ENCODE assay signal across 14 cellular contexts in genomic region chr12:53754633-53755261, GRCh38. TPM values are rescaled to one million over a fixed set of nuclear protein-coding genes. Genes with fewer than 3 reads are reported as not detected.
DNase-seq lines count a peak whose midpoint lies in the region; ATAC-seq and TF ChIP-seq lines count a peak whose summit lies in the region.
"Had no signal": no experiment of that assay in that cellular context is flagged by ENCODE, and none has a peak within 500 bp of the region (broad histone marks: within the 10 kb centered on the region; RNA-seq: fewer than 3 reads in every experiment).

No MANE protein-coding gene starts in this region.

- H3K27me3 ChIP-seq in BLaER1, result peaks cover 95% of the 10 kb centered on the region
- H3K27me3 ChIP-seq in adipocyte (replicated peaks; ENCODE audit: control insufficient read depth, insufficient read depth, low read length), result peaks cover 60% of the 10 kb centered on the region
- peaks cover 27 to 77% of the 10 kb centered on the region in 2 donors for H3K27me3 ChIP-seq in left lung
- peaks cover 0 to 16% of the 10 kb centered on the region in 2 donors for H3K27me3 ChIP-seq in Peyer's patch

- no peaks in the 10 kb centered on the region for H3K9me3 ChIP-seq in BLaER1
- no peaks in the 10 kb centered on the region for H3K9me3 ChIP-seq in adipocyte (ENCODE audit: control insufficient read depth, low read length)
- H3K9me3 ChIP-seq in left lung, result no peaks in the 10 kb centered on the region
- H3K9me3 ChIP-seq in Peyer's patch, result no peaks in the 10 kb centered on the region
- H3K9me3 ChIP-seq: neutrophil had no signal

- no peak for TF ChIP-seq CTCF in left lung (IDR thresholded peaks at IDR 0.05)
- no peak for TF ChIP-seq CTCF in Peyer's patch (IDR thresholded peaks at IDR 0.05)

- H3K27ac ChIP-seq in BLaER1 (no peak overlapping the region), left lung (no peak overlapping the region), Peyer's patch (peak overlapping the region in 1 of 4 donors; percentile 84)
- H3K27ac ChIP-seq: neutrophil had no signal

- peak; percentile 48 for DNase-seq in KBM-7
- peak; percentile 54 for DNase-seq in adipocyte (ENCODE audit: low read depth)
- no peak for DNase-seq in left lung
- no peak for DNase-seq in stimulated activated naive CD8-positive, alpha-beta T cell treated with anti-CD3 and anti-CD28 coated beads, Interleukin-15, Interleukin-2, amounts not matched to agents 100 U/mL and 50 U/mL, for 24 hours
- no peak for DNase-seq in HK-2 (ENCODE audit: unreplicated experiment)
- DNase-seq in Peyer's patch, result no peak
- DNase-seq in hepatic stellate cell (ENCODE audit: low spot score), result no peak
- DNase-seq: activated B cell treated with CpG ODN at 0.5 μM for 24 hours; activated T-cell treated with anti-CD3 and anti-CD28 coated beads, Interleukin-2, amount 50 U/mL, for 24 hours; Right ventricle myocardium superior had no signal

- peak overlapping the region; percentile 69 for H3K4me2 ChIP-seq in BLaER1

- intact Hi-C loops in left lung (cut with DNase I), result no loop called here

- TF ChIP-seq POLR2A in Peyer's patch (IDR thresholded peaks at IDR 0.05), result no peak

- ATAC-seq in left lung, result peak; percentile 9
- ATAC-seq in stimulated activated naive CD8-positive, alpha-beta T cell treated with anti-CD3 and anti-CD28 coated beads, Interleukin-15, Interleukin-2, amounts not matched to agents 100 U/mL and 50 U/mL, for 24 hours, result no peak

- H4K20me1 ChIP-seq in BLaER1, result no peaks in the 10 kb centered on the region; the same call in 1 of the 2 replicates

- H3K4me1 ChIP-seq in BLaER1, result peaks cover 66% of the 10 kb centered on the region
- peaks cover 21% of the 10 kb centered on the region for H3K4me1 ChIP-seq in adipocyte (ENCODE audit: control insufficient read depth, insufficient read depth, low read length)
- peaks cover 17 to 32% of the 10 kb centered on the region in 2 donors for H3K4me1 ChIP-seq in left lung
- H3K4me1 ChIP-seq in Peyer's patch, result peaks cover 0 to 26% (median 8%) of the 10 kb centered on the region in 4 donors

- in situ Hi-C loops in KBM-7 (cut with MboI; ENCODE audit: low pct_unique_long_range_greater_than_20kb, low sequenced_read_pairs), result no loop called here

- no peaks in the 10 kb centered on the region for H3K36me3 ChIP-seq in BLaER1
- no peaks in the 10 kb centered on the region for H3K36me3 ChIP-seq in adipocyte (ENCODE audit: control insufficient read depth, insufficient read depth, low read length, severe bottlenecking)
- no peaks in the 10 kb centered on the region for H3K36me3 ChIP-seq in left lung
- H3K36me3 ChIP-seq in Peyer's patch, result no peaks in the 10 kb centered on the region
- H3K36me3 ChIP-seq: neutrophil had no signal

- H3K4me3 ChIP-seq in BLaER1 (no peak overlapping the region), adipocyte (ENCODE audit: low read length) (no peak overlapping the region), left lung (no peak overlapping the region), Peyer's patch (no peak overlapping the region)

- no peak overlapping the region for H3K9ac ChIP-seq in BLaER1
- H3K9ac ChIP-seq in adipocyte (ENCODE audit: low read length), result no peak overlapping the region

RNA-seq across cellular contexts. Expression of gene CISTR, which starts 3.0 kb away (rescaled TPM):
- total RNA-seq in left lung (not detected), Peyer's patch (not detected)
- total RNA-seq: activated B cell treated with CpG ODN at 0.5 μM for 24 hours, bronchial epithelial cell, kidney epithelial cell had no signal

RNA-seq across cellular contexts. Expression of gene CALCOCO1, which starts 27.5 kb away (rescaled TPM):
- 100 to 1,000 TPM in 1 of 2 donors, 10 to 100 TPM in 1; 74.8 to 186 TPM for total RNA-seq in left lung
- 100 to 1,000 TPM in 3 of 4 donors, 10 to 100 TPM in 1; 79.7 to 342 (median 175) TPM for total RNA-seq in Peyer's patch

Comparison
In these comparisons a context has a peak if more than half of its experiments do, and no peak if none do; other contexts are left out.
1. DNase-seq: peak in KBM-7 (single experiment) and adipocyte (single experiment); none in left lung (0 of 2), stimulated activated naive CD8-positive, alpha-beta T cell treated with anti-CD3 and anti-CD28 coated beads, Interleukin-15, Interleukin-2, amounts not matched to agents 100 U/mL and 50 U/mL, for 24 hours (single experiment), HK-2 (single experiment), Peyer's patch (0 of 3) and hepatic stellate cell (single experiment).